33 cellular contexts compared by ENCODE assay signal in genomic region chr1:169886931-169887330, GRCh38.
"Had no signal": no experiment of that assay in that cellular context is flagged by ENCODE, and none has a peak within 500 bp of the region (broad histone marks: within the 10 kb centered on the region; RNA-seq: fewer than 3 reads in every experiment).

No MANE protein-coding gene starts in this region.

- H3K9me3 Mint-ChIP-seq: activated CD8-positive, alpha-beta T cell treated with anti-CD3 and anti-CD28 coated beads for 36 hours; activated T-cell treated with anti-CD3 and anti-CD28 coated beads, Interleukin-2, amount 50 U/mL, for 4 hours; activated T-helper 17 cell treated with anti-CD3 and anti-CD28 coated beads, Interleukin-2, amount 50 U/mL, for 72 hours; brain; central memory CD8-positive, alpha-beta T cell; dendritic cell treated with granulocyte-macrophage colony-stimulating factor and Interleukin-4, amounts not matched to agents 40 ng/mL and 50 ng/mL, for 4 days; T-helper 2 cell treated with Interferon-gamma antibody and Interleukin-4, amounts not matched to agents 5 μg/mL and 100 μg/mL, for 36 hours had no signal

- H3K9me3 ChIP-seq: ascending aorta, breast epithelium, heart left ventricle had no signal

- ATAC-seq: activated CD8-positive, alpha-beta T cell treated with anti-CD3 and anti-CD28 coated beads for 36 hours; activated T-cell treated with anti-CD3 and anti-CD28 coated beads, Interleukin-2, amount 50 U/mL, for 4 hours; activated T-helper 17 cell treated with anti-CD3 and anti-CD28 coated beads, Interleukin-2, amount 50 U/mL, for 72 hours; esophagus mucosa; heart left ventricle; T-helper 17 cell; WTC11 had no signal

- FAIRE-seq: frontal cortex had no signal

- DNase-seq: activated CD4-positive, alpha-beta T cell treated with anti-CD3 and anti-CD28 coated beads for 1 hour; activated CD4-positive, alpha-beta T cell treated with anti-CD3 and anti-CD28 coated beads for 4 hours; activated CD4-positive, alpha-beta T cell treated with anti-CD3 and anti-CD28 coated beads, Interleukin-2, amount 50 U/mL, for 1 hour; activated CD4-positive, alpha-beta T cell treated with anti-CD3 and anti-CD28 coated beads, Interleukin-2, amount 50 U/mL, for 48 hours; activated CD8-positive, alpha-beta memory T cell treated with anti-CD3 and anti-CD28 coated beads for 24 hours; activated CD8-positive, alpha-beta T cell treated with anti-CD3 and anti-CD28 coated beads for 36 hours; activated effector memory CD4-positive, alpha-beta T cell treated with Interleukin-2 at 50 U/mL for 16 hours; activated gamma-delta T cell treated with Interleukin-2 at 50 U/mL for 16 hours; activated naive CD4-positive, alpha-beta T cell treated with anti-CD3 and anti-CD28 coated beads, Interleukin-2, amount 50 U/mL, for 16 hours; activated naive CD4-positive, alpha-beta T cell treated with Interleukin-2 at 50 U/mL for 16 hours; activated T-cell treated with anti-CD3 and anti-CD28 coated beads, Interleukin-2, amount 50 U/mL, for 4 hours; dorsolateral prefrontal cortex; effector memory CD4-positive, alpha-beta T cell; endodermal cell; foreskin fibroblast; glutamatergic neuron; heart left ventricle; T-helper 1 cell; T-helper 17 cell; T1000 had no signal

- H3K27ac ChIP-seq: ascending aorta, breast epithelium, cardiac muscle cell, coronary artery, dorsolateral prefrontal cortex, heart left ventricle had no signal

- H3K4me3 Mint-ChIP-seq: activated CD8-positive, alpha-beta T cell treated with anti-CD3 and anti-CD28 coated beads for 36 hours; activated naive CD8-positive, alpha-beta T cell; activated T-cell treated with anti-CD3 and anti-CD28 coated beads, Interleukin-2, amount 50 U/mL, for 4 hours; activated T-helper 17 cell treated with anti-CD3 and anti-CD28 coated beads, Interleukin-2, amount 50 U/mL, for 72 hours; brain; central memory CD8-positive, alpha-beta T cell; dendritic cell treated with granulocyte-macrophage colony-stimulating factor and Interleukin-4, amounts not matched to agents 40 ng/mL and 50 ng/mL, for 4 days; endodermal cell; T-helper 17 cell; T-helper 2 cell treated with Interferon-gamma antibody and Interleukin-4, amounts not matched to agents 5 μg/mL and 100 μg/mL, for 36 hours; WTC11 had no signal

- H3K27ac Mint-ChIP-seq: activated CD8-positive, alpha-beta T cell treated with anti-CD3 and anti-CD28 coated beads for 36 hours; activated naive CD8-positive, alpha-beta T cell; activated T-helper 17 cell treated with anti-CD3 and anti-CD28 coated beads, Interleukin-2, amount 50 U/mL, for 72 hours; brain; dendritic cell treated with granulocyte-macrophage colony-stimulating factor and Interleukin-4, amounts not matched to agents 40 ng/mL and 50 ng/mL, for 4 days; endodermal cell; T-helper 17 cell; T-helper 2 cell treated with Interferon-gamma antibody and Interleukin-4, amounts not matched to agents 5 μg/mL and 100 μg/mL, for 36 hours; WTC11 had no signal

- H3K4me3 ChIP-seq: ascending aorta, breast epithelium, cardiac muscle cell, coronary artery, dorsolateral prefrontal cortex, heart left ventricle had no signal

- H3K27me3 Mint-ChIP-seq: activated CD8-positive, alpha-beta T cell treated with anti-CD3 and anti-CD28 coated beads for 36 hours; activated naive CD8-positive, alpha-beta T cell; activated T-helper 17 cell treated with anti-CD3 and anti-CD28 coated beads, Interleukin-2, amount 50 U/mL, for 72 hours; brain; central memory CD8-positive, alpha-beta T cell; dendritic cell treated with granulocyte-macrophage colony-stimulating factor and Interleukin-4, amounts not matched to agents 40 ng/mL and 50 ng/mL, for 4 days; T-helper 17 cell had no signal

- H3K36me3 ChIP-seq: breast epithelium had no signal

- H3K27me3 ChIP-seq: ascending aorta, breast epithelium, cardiac muscle cell, dorsolateral prefrontal cortex, heart left ventricle had no signal
